7 cellular contexts compared by ENCODE assay signal in the genomic region with DNA sequence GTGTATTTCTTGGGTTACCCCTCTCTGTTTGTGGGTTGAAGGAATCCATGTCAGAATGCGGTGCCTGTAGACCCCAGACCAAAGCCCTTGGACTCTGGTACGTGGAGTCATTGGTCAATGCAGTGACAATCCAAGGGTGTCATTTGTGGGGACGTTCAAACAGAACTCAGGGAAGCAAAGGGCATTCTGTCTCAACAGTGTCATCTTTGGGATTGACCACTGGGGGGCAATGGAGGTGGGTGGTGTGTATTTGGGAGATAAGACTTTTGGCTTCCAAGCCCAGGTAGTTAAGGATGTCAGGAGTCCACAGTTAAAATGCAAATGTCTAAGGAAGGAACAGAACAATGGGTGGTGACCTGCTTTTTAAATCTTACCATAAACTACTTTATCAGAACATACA. TPM values are rescaled to one million over a fixed set of nuclear protein-coding genes. Genes with fewer than 3 reads are reported as not detected.
DNase-seq lines count a peak whose midpoint lies in the region; ATAC-seq and TF ChIP-seq lines count a peak whose summit lies in the region.

No MANE protein-coding gene starts in this region.

- H3K4me3 ChIP-seq in NB4 (ENCODE audit: low read depth, low read length), result no peak overlapping the region
- peak overlapping the region; percentile 85 for H3K4me3 ChIP-seq in neural cell (ENCODE audit: low read length)
- H3K4me3 ChIP-seq in stomach, result no peak overlapping the region

- H3K27me3 ChIP-seq in neural cell (ENCODE audit: insufficient read depth, low read depth, low read length) (no peaks in the 10 kb centered on the region), stomach (peaks cover 0 to 39% (median 9%) of the 10 kb centered on the region in 3 donors)

- H3K9ac ChIP-seq in neural cell (ENCODE audit: low read length), result peak overlapping the region; percentile 91

- intact Hi-C loops in stomach (cut with DNase I; ENCODE audit: low total_unique reads), result no loop called here

- TF ChIP-seq RAD21 in neural cell (conservative IDR thresholded peaks at IDR 0.05), result no peak

- no peaks in the 10 kb centered on the region for H3K9me2 ChIP-seq in neural cell (ENCODE audit: insufficient read depth, low read length)

- no peaks in the 10 kb centered on the region for H3K36me3 ChIP-seq in neural cell (ENCODE audit: insufficient read depth, low read length)
- H3K36me3 ChIP-seq in stomach, result no peaks in the 10 kb centered on the region

- H3K9me3 Mint-ChIP-seq in brain, result peaks cover 0 to 20% (median 12%) of the 10 kb centered on the region in 5 experiments

- peak; percentile 47 for TF ChIP-seq CTCF in GM12873 (IDR thresholded peaks at IDR 0.05; ENCODE audit: insufficient read depth, low read depth, low read length, missing control alignments)
- TF ChIP-seq CTCF in NB4 (IDR thresholded peaks at IDR 0.05; ENCODE audit: low read depth, low read length), result peak; percentile 24
- no peak for TF ChIP-seq CTCF in brain (conservative IDR thresholded peaks at IDR 0.05)
- peak; percentile 31 for TF ChIP-seq CTCF in neural cell (IDR thresholded peaks at IDR 0.05; ENCODE audit: poor library complexity, severe bottlenecking)
- TF ChIP-seq CTCF in stomach (IDR thresholded peaks at IDR 0.05), result no peak

- peak overlapping the region; percentile 66 for H3K4me2 ChIP-seq in neural cell (ENCODE audit: low read length)

- H3K27me3 Mint-ChIP-seq in brain, result peaks cover 13% of the 10 kb centered on the region

- H2AFZ ChIP-seq in neural cell (ENCODE audit: low read depth, low read length), result no peak overlapping the region

- DNase-seq in NB4 (ENCODE audit: low read depth) (peak; percentile 7), stomach (no peak)
- no peak for DNase-seq in stimulated activated naive CD4-positive, alpha-beta T cell (lab: John Stamatoyannopoulos, UW)

- TF ChIP-seq EP300 in neural cell (conservative IDR thresholded peaks at IDR 0.05; ENCODE audit: poor library complexity, severe bottlenecking), result no peak
- no peak for TF ChIP-seq EP300 in stomach (IDR thresholded peaks at IDR 0.05)

- 36 to 51% (median 42%) methylated on average over 3 of the region's 3 CpGs for WGBS in stomach, 5 donors

- peaks cover 51% of the 10 kb centered on the region for H3K79me2 ChIP-seq in neural cell (replicated peaks; ENCODE audit: insufficient read depth, low read length)

- H3F3A ChIP-seq in neural cell (ENCODE audit: insufficient read depth, low read length, poor library complexity, severe bottlenecking), result peaks cover 3% of the 10 kb centered on the region

- peaks cover 0 to 12% (median 9%) of the 10 kb centered on the region in 4 donors for H3K4me1 ChIP-seq in stomach

- peaks cover 42% of the 10 kb centered on the region for H3K4me1 Mint-ChIP-seq in brain

- TF ChIP-seq POLR2A in NB4 (IDR thresholded peaks at IDR 0.05; ENCODE audit: extremely low read depth, insufficient read length), result no peak
- TF ChIP-seq POLR2A in stomach (IDR thresholded peaks at IDR 0.05), result no peak

- ATAC-seq in GM19328 (IDR thresholded peaks at IDR 0.05; ENCODE audit: unreplicated experiment), result no peak

- H3K27ac Mint-ChIP-seq in brain, result peak overlapping the region in 3 of 5 experiments; percentile 53 to 95 (median 85)

- H3K9me3 ChIP-seq in neural cell (ENCODE audit: low read length), result no peaks in the 10 kb centered on the region
- H3K9me3 ChIP-seq in stomach, result no peaks in the 10 kb centered on the region

- H4K20me1 ChIP-seq in neural cell (ENCODE audit: insufficient read depth), result peaks cover 3% of the 10 kb centered on the region

- peak overlapping the region; percentile 74 to 90 (median 84) for H3K4me3 Mint-ChIP-seq in brain

- H3K36me3 Mint-ChIP-seq in brain, result peaks cover 27% of the 10 kb centered on the region

- H3K27ac ChIP-seq in neural cell (ENCODE audit: low read length) (peak overlapping the region; percentile 91), stomach (no peak overlapping the region)

TF ChIP-seq in neural cell, 6 proteins besides CTCF, POLR2A, EP300 and RAD21:
- no peak for TF ChIP-seq TAF1 (IDR thresholded peaks at IDR 0.05; ENCODE audit: low read depth)
- no peak for TF ChIP-seq MXI1 (conservative IDR thresholded peaks at IDR 0.05; ENCODE audit: poor library complexity, severe bottlenecking)
- no peak for TF ChIP-seq POLR2AphosphoS5 (IDR thresholded peaks at IDR 0.05)
- no peak for TF ChIP-seq SMC3 (conservative IDR thresholded peaks at IDR 0.05; ENCODE audit: poor library complexity)
- TF ChIP-seq EZH2 (IDR thresholded peaks at IDR 0.05; ENCODE audit: borderline replicate concordance, insufficient read depth, low read length, poor library complexity, severe bottlenecking), result no peak
- TF ChIP-seq, protein P1, sequence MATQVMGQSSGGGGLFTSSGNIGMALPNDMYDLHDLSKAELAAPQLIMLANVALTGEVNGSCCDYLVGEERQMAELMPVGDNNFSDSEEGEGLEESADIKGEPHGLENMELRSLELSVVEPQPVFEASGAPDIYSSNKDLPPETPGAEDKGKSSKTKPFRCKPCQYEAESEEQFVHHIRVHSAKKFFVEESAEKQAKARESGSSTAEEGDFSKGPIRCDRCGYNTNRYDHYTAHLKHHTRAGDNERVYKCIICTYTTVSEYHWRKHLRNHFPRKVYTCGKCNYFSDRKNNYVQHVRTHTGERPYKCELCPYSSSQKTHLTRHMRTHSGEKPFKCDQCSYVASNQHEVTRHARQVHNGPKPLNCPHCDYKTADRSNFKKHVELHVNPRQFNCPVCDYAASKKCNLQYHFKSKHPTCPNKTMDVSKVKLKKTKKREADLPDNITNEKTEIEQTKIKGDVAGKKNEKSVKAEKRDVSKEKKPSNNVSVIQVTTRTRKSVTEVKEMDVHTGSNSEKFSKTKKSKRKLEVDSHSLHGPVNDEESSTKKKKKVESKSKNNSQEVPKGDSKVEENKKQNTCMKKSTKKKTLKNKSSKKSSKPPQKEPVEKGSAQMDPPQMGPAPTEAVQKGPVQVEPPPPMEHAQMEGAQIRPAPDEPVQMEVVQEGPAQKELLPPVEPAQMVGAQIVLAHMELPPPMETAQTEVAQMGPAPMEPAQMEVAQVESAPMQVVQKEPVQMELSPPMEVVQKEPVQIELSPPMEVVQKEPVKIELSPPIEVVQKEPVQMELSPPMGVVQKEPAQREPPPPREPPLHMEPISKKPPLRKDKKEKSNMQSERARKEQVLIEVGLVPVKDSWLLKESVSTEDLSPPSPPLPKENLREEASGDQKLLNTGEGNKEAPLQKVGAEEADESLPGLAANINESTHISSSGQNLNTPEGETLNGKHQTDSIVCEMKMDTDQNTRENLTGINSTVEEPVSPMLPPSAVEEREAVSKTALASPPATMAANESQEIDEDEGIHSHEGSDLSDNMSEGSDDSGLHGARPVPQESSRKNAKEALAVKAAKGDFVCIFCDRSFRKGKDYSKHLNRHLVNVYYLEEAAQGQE (IDR thresholded peaks at IDR 0.05; ENCODE audit: borderline replicate concordance), result no peak

RNA-seq across cellular contexts. Expression of a gene that starts 54.6 kb away (rescaled TPM):
- polyA plus RNA-seq in brain (ENCODE audit: insufficient read depth, low read depth, low replicate concordance) (not detected), neural cell (0.11 TPM in 1 of 2 replicates, not detected in the other), stomach (not detected)
- polyA minus RNA-seq in neural cell, result 0.97 and 2.2 TPM in 2 replicates
- not detected for total RNA-seq in stomach

Comparison
In these comparisons a context has a peak if more than half of its experiments do, and no peak if none do; other contexts are left out.
1. CTCF ChIP-seq: peak in GM12873 (single experiment), NB4 (single experiment) and neural cell (single experiment); none in brain (0 of 2) and stomach (0 of 7).